ENCODE assay signal across 8 cellular contexts in genomic region chrX:119482497-119483480, GRCh38. TPM values are rescaled to one million over a fixed set of nuclear protein-coding genes. Genes with fewer than 3 reads are reported as not detected.
DNase-seq lines count a peak whose midpoint lies in the region; ATAC-seq and TF ChIP-seq lines count a peak whose summit lies in the region.

No MANE protein-coding gene starts in this region.

- H4K20me1 ChIP-seq in OCI-LY3 (ENCODE audit: insufficient read depth, low read length) = no peaks in the 10 kb centered on the region
- H4K20me1 ChIP-seq in neural progenitor cell (ENCODE audit: low read depth) = no peaks in the 10 kb centered on the region

- H2AFZ ChIP-seq in OCI-LY3 (ENCODE audit: low read depth, low read length) (peak overlapping the region; percentile 89), neural progenitor cell (replicated peaks) (peak overlapping the region; percentile 96)

- peak; percentile 26 for TF ChIP-seq POLR2A in GM18526 (IDR thresholded peaks at IDR 0.05; ENCODE audit: extremely low read depth, insufficient read length)

- H3K27me3 ChIP-seq in OCI-LY3 (ENCODE audit: low read depth, low read length) = no peaks in the 10 kb centered on the region
- peaks cover 16% of the 10 kb centered on the region for H3K27me3 ChIP-seq in neural progenitor cell

- H3K4me2 ChIP-seq in OCI-LY3 (ENCODE audit: low read length) (peak overlapping the region; percentile 78), neural progenitor cell (peak overlapping the region; percentile 66)

- ATAC-seq in HG03066 (IDR thresholded peaks at IDR 0.05; ENCODE audit: low read depth, unreplicated experiment) = peak; percentile 79

- H3K9me3 ChIP-seq in OCI-LY3 (ENCODE audit: insufficient read depth, low read length) (no peaks in the 10 kb centered on the region), neural progenitor cell (ENCODE audit: low read depth) (no peaks in the 10 kb centered on the region)

- H3K9me3 Mint-ChIP-seq in activated T-helper 1 cell treated with anti-CD3 and anti-CD28 coated beads, Interleukin-12 subunit alpha, Interleukin-12 subunit beta, Interleukin-2, Interleukin-4 antibody, amounts not matched to agents 30 ng/mL and 10 ng/mL and 1 ng/mL, durations not matched to agents 14 hours and 24 hours and 36 hours = no peaks in the 10 kb centered on the region
- peaks cover 14% of the 10 kb centered on the region for H3K9me3 Mint-ChIP-seq in neural progenitor cell

- H3K79me2 ChIP-seq in OCI-LY3 (ENCODE audit: low read length) (no peaks in the 10 kb centered on the region), neural progenitor cell (ENCODE audit: low read depth) (no peaks in the 10 kb centered on the region)

- H3K27ac ChIP-seq in OCI-LY3 (ENCODE audit: low read length) = no peak overlapping the region
- no peak overlapping the region for H3K27ac ChIP-seq in neural progenitor cell
- H3K27ac ChIP-seq in substantia nigra (ENCODE audit: low read depth, low read length, poor library complexity, severe bottlenecking) = no peak overlapping the region

- no peaks in the 10 kb centered on the region for H3F3A ChIP-seq in neural progenitor cell (ENCODE audit: low read depth)

- DNase-seq in AG04449 (ENCODE audit: low read depth, low spot score) (no peak), fibroblast of the aortic adventitia (ENCODE audit: low read depth) (peak; percentile 44), neural progenitor cell (ENCODE audit: low spot score) (peak; percentile 65), substantia nigra (lab: John Stamatoyannopoulos, UW) (peak in 47 of 49 donors; percentile 0 to 62 (median 22))
- peak; percentile 59 for DNase-seq in activated T-helper 1 cell treated with anti-CD3 and anti-CD28 coated beads, Interleukin-12 subunit alpha, Interleukin-12 subunit beta, Interleukin-2, Interleukin-4 antibody, amounts not matched to agents 30 ng/mL and 10 ng/mL and 1 ng/mL, durations not matched to agents 14 hours and 24 hours and 36 hours (ENCODE audit: low spot score)

- H3K36me3 ChIP-seq in OCI-LY3 (replicated peaks; ENCODE audit: low read depth, low read length) (no peaks in the 10 kb centered on the region), neural progenitor cell (no peaks in the 10 kb centered on the region)

- CTCF ChIA-PET in AG04449 (lab: Yijun Ruan, JAX) = interaction anchor here (0.6 to 29.7 kb wide), 17 partner anchors 8 to 301 kb away, joined by 3 to 627 read pairs (median 4); partner anchors contain the start of gene SOWAHD

- H3K4me1 ChIP-seq in OCI-LY3 (ENCODE audit: low read length) (peaks cover 7% of the 10 kb centered on the region), neural progenitor cell (no peaks in the 10 kb centered on the region)

- intact Hi-C loops in activated T-helper 1 cell treated with anti-CD3 and anti-CD28 coated beads, Interleukin-12 subunit alpha, Interleukin-12 subunit beta, Interleukin-2, Interleukin-4 antibody, amounts not matched to agents 30 ng/mL and 10 ng/mL and 1 ng/mL, durations not matched to agents 14 hours and 24 hours and 36 hours (cut with micrococcal nuclease) = loop anchor here (2.0 kb wide), 1 partner anchor 14 kb away; the partner anchor contains the start of gene SLC25A5

- no peaks in the 10 kb centered on the region for H3K36me3 Mint-ChIP-seq in activated T-helper 1 cell treated with anti-CD3 and anti-CD28 coated beads, Interleukin-12 subunit alpha, Interleukin-12 subunit beta, Interleukin-2, Interleukin-4 antibody, amounts not matched to agents 30 ng/mL and 10 ng/mL and 1 ng/mL, durations not matched to agents 14 hours and 24 hours and 36 hours (ENCODE audit: low read depth)
- H3K36me3 Mint-ChIP-seq in neural progenitor cell = no peaks in the 10 kb centered on the region

- peaks cover 4% of the 10 kb centered on the region for H3K27me3 Mint-ChIP-seq in activated T-helper 1 cell treated with anti-CD3 and anti-CD28 coated beads, Interleukin-12 subunit alpha, Interleukin-12 subunit beta, Interleukin-2, Interleukin-4 antibody, amounts not matched to agents 30 ng/mL and 10 ng/mL and 1 ng/mL, durations not matched to agents 14 hours and 24 hours and 36 hours (ENCODE audit: insufficient read depth)
- peaks cover 4% of the 10 kb centered on the region for H3K27me3 Mint-ChIP-seq in neural progenitor cell (ENCODE audit: insufficient read depth, low read depth)

- peak overlapping the region; percentile 48 for H3K27ac Mint-ChIP-seq in activated T-helper 1 cell treated with anti-CD3 and anti-CD28 coated beads, Interleukin-12 subunit alpha, Interleukin-12 subunit beta, Interleukin-2, Interleukin-4 antibody, amounts not matched to agents 30 ng/mL and 10 ng/mL and 1 ng/mL, durations not matched to agents 14 hours and 24 hours and 36 hours
- H3K27ac Mint-ChIP-seq in neural progenitor cell = no peak overlapping the region

- POLR2A ChIA-PET in AG04449 (lab: Yijun Ruan, JAX) = interaction anchor here (0.6 to 1.5 kb wide), 2 partner anchors 9 to 13 kb away, joined by 3 to 5 read pairs; no protein-coding TSS in a partner anchor

- H3K4me1 Mint-ChIP-seq in activated T-helper 1 cell treated with anti-CD3 and anti-CD28 coated beads, Interleukin-12 subunit alpha, Interleukin-12 subunit beta, Interleukin-2, Interleukin-4 antibody, amounts not matched to agents 30 ng/mL and 10 ng/mL and 1 ng/mL, durations not matched to agents 14 hours and 24 hours and 36 hours (ENCODE audit: low read depth) = peaks cover 10% of the 10 kb centered on the region
- H3K4me1 Mint-ChIP-seq in neural progenitor cell = peaks cover 5% of the 10 kb centered on the region

- H3K9ac ChIP-seq in OCI-LY3 (ENCODE audit: low read length) = peak overlapping the region; percentile 48
- no peak overlapping the region for H3K9ac ChIP-seq in neural progenitor cell

- peak; percentile 71 for TF ChIP-seq CTCF in AG04449 (IDR thresholded peaks at IDR 0.05; ENCODE audit: insufficient read depth, low read length, missing control alignments)
- peak; percentile 51 for TF ChIP-seq CTCF in OCI-LY3 (IDR thresholded peaks at IDR 0.05; ENCODE audit: low read depth, low read length)
- peak; percentile 63 for TF ChIP-seq CTCF in fibroblast of the aortic adventitia (IDR thresholded peaks at IDR 0.05; ENCODE audit: insufficient read depth, low read length)
- peak; percentile 64 for TF ChIP-seq CTCF in neural progenitor cell (IDR thresholded peaks at IDR 0.05)

- H3K4me3 ChIP-seq in AG04449 (ENCODE audit: low read depth, low read length) = peak overlapping the region; percentile 44
- H3K4me3 ChIP-seq in OCI-LY3 (ENCODE audit: low read length) = peak overlapping the region; percentile 70
- peak overlapping the region; percentile 49 for H3K4me3 ChIP-seq in fibroblast of the aortic adventitia (ENCODE audit: low read depth, low read length)
- peak overlapping the region; percentile 34 for H3K4me3 ChIP-seq in neural progenitor cell

- H3K4me3 Mint-ChIP-seq in activated T-helper 1 cell treated with anti-CD3 and anti-CD28 coated beads, Interleukin-12 subunit alpha, Interleukin-12 subunit beta, Interleukin-2, Interleukin-4 antibody, amounts not matched to agents 30 ng/mL and 10 ng/mL and 1 ng/mL, durations not matched to agents 14 hours and 24 hours and 36 hours = peak overlapping the region; percentile 59
- peak overlapping the region; percentile 75 for H3K4me3 Mint-ChIP-seq in neural progenitor cell

RNA-seq across cellular contexts. Expression of gene SLC25A5, which starts 14.5 kb away (rescaled TPM):
- 471 and 477 TPM in 2 replicates for total RNA-seq in activated T-helper 1 cell treated with anti-CD3 and anti-CD28 coated beads, Interleukin-12 subunit alpha, Interleukin-12 subunit beta, Interleukin-2, Interleukin-4 antibody, amounts not matched to agents 30 ng/mL and 10 ng/mL and 1 ng/mL, durations not matched to agents 14 hours and 24 hours and 36 hours
- 46.6 and 188 TPM in 2 replicates for total RNA-seq in fibroblast of the aortic adventitia (ENCODE audit: low replicate concordance)
- total RNA-seq in neural progenitor cell (ENCODE audit: low replicate concordance) = 205 and 289 TPM in 2 replicates
